Comparison of ENCODE assay signal across 9 cellular contexts in genomic region chr14:93035917-93036651, GRCh38.
DNase-seq lines count a peak whose midpoint lies in the region; ATAC-seq, FAIRE-seq and TF ChIP-seq lines count a peak whose summit lies in the region.
"Had no signal": no experiment of that assay in that cellular context is flagged by ENCODE, and none has a peak within 500 bp of the region (broad histone marks: within the 10 kb centered on the region; RNA-seq: fewer than 3 reads in every experiment).

No MANE protein-coding gene starts in this region.

- POLR2A ChIA-PET in PC-9 (lab: Charles Lee; ENCODE audit: unreplicated experiment): no interaction called here
- POLR2A ChIA-PET in H1 (lab: Charles Lee; ENCODE audit: partially characterized antibody): no interaction called here

- H3K36me3 ChIP-seq in PC-9 (ENCODE audit: low read depth) (no peaks in the 10 kb centered on the region), H1 (ENCODE audit: control insufficient read depth in 2 of 4, insufficient read depth in 4 of 4, low read length in 3 of 4) (no peaks in the 10 kb centered on the region)

- no peak for TF ChIP-seq POLR2A in H1 (IDR thresholded peaks at IDR 0.05; ENCODE audit: control extremely low read depth in 1 of 2, low read depth in 2 of 2, low read length in 2 of 2)

- H3K9me3 ChIP-seq in PC-9 (ENCODE audit: insufficient read depth, low read depth): no peaks in the 10 kb centered on the region
- no peaks in the 10 kb centered on the region for H3K9me3 ChIP-seq in H1 (ENCODE audit: insufficient read depth in 2 of 2, low read depth in 1 of 2, low read length in 1 of 2)

- H3K14ac ChIP-seq in H1 (ENCODE audit: insufficient read length): no peak overlapping the region

- H4K20me1 ChIP-seq in PC-9 (ENCODE audit: insufficient read depth) (no peaks in the 10 kb centered on the region), H1 (replicated peaks in 1 of 2; ENCODE audit: control insufficient read depth in 1 of 2, insufficient read depth in 2 of 2, low read length in 2 of 2) (peaks cover 4 to 20% of the 10 kb centered on the region in 2 experiments)

- H3K27ac ChIP-seq in PC-9: peak overlapping the region; percentile 90
- no peak overlapping the region for H3K27ac ChIP-seq in H1 (ENCODE audit: low read depth, low read length)

- intact Hi-C loops in PC-9 (cut with micrococcal nuclease; ENCODE audit: unreplicated experiment): loop anchor here (1.0 kb wide), 2 partner anchors 9 to 79 kb away; partner anchors contain the start of gene ITPK1

- TF ChIP-seq EP300 in H1 (IDR thresholded peaks at IDR 0.05; ENCODE audit: borderline replicate concordance in 1 of 2, low read depth in 2 of 2, low read length in 2 of 2): no peak

- BruUV-seq in PC-9 (replicated peaks; lab: Mats Ljungman, UMichigan): no TSS peak

- H3K79me1 ChIP-seq in H1 (ENCODE audit: low read depth, low read length): peaks cover 21% of the 10 kb centered on the region

- H3K23ac ChIP-seq in H1 (ENCODE audit: insufficient read length): no peak overlapping the region

- H2BK15ac ChIP-seq in H1 (ENCODE audit: low read length): no peak overlapping the region; the same call in 1 of the 2 replicates

- H3K27me3 ChIP-seq in PC-9 (ENCODE audit: insufficient read depth, low read depth) (no peaks in the 10 kb centered on the region), H1 (replicated peaks in 1 of 4; ENCODE audit: control insufficient read depth in 3 of 4, extremely low read depth in 1 of 4, insufficient read depth in 3 of 4, low read length in 3 of 4) (no peaks in the 10 kb centered on the region)

- no peak for TF ChIP-seq CTCF in PC-9 (conservative IDR thresholded peaks at IDR 0.05)
- TF ChIP-seq CTCF in H1 (IDR thresholded peaks at IDR 0.05; ENCODE audit: control extremely low read depth in 1 of 3, insufficient read depth in 1 of 3, low read depth in 1 of 3, low read length in 3 of 3): no peak

- H2BK120ac ChIP-seq in H1 (replicated peaks; ENCODE audit: low read depth, low read length): no peak overlapping the region

- no peak overlapping the region for H4K91ac ChIP-seq in H1 (replicated peaks; ENCODE audit: insufficient read length, low read length)

- no peak overlapping the region for H3K56ac ChIP-seq in H1 (replicated peaks; ENCODE audit: insufficient read length, low read depth, low read length)

- no peak overlapping the region for H4K5ac ChIP-seq in H1 (ENCODE audit: insufficient read length, low read depth, low read length)

- H3F3A ChIP-seq in PC-9 (ENCODE audit: insufficient read depth, low read depth): peaks cover 72% of the 10 kb centered on the region

- H2AFZ ChIP-seq in PC-9 (no peak overlapping the region), H1 (ENCODE audit: low read length) (no peak overlapping the region)

- CTCF ChIA-PET in PC-9 (lab: Charles Lee) (interaction anchor here (0.5 kb wide), 1 partner anchor 11 kb away, joined by 3 read pairs; no protein-coding TSS in a partner anchor), H1 (lab: Charles Lee; ENCODE audit: partially characterized antibody) (interaction anchor here (1.0 to 5.7 kb wide), 3 partner anchors 16 to 96 kb away, joined by 4 to 71 read pairs (median 6); no protein-coding TSS in a partner anchor)

- ATAC-seq in HG03095 (IDR thresholded peaks at IDR 0.05; ENCODE audit: unreplicated experiment): no peak

- no peak overlapping the region; the same call in 1 of the 2 replicates for H4K8ac ChIP-seq in H1 (ENCODE audit: extremely low read depth, insufficient read depth, low read length)

- peak overlapping the region; percentile 80; the same call in 1 of the 2 replicates for H2BK12ac ChIP-seq in H1 (ENCODE audit: low read depth, low read length)

- no peak overlapping the region for H3K9ac ChIP-seq in H1 (replicated peaks in 1 of 4; ENCODE audit: extremely low read depth in 1 of 4, low read depth in 3 of 4, low read length in 3 of 4)

- peak overlapping the region; percentile 19; the same call in 1 of the 2 replicates for H3K18ac ChIP-seq in H1 (ENCODE audit: extremely low read depth, low read length)

- H3K4me3 ChIP-seq in PC-9 (no peak overlapping the region), H1 (ENCODE audit: extremely low read depth in 1 of 4, insufficient read depth in 2 of 4, low read depth in 3 of 4, low read length in 4 of 4) (no peak overlapping the region)

- peak overlapping the region; percentile 77; the same call in 1 of the 2 replicates for H2AK5ac ChIP-seq in H1 (ENCODE audit: low read depth, low read length)

- H3K79me2 ChIP-seq in PC-9 (ENCODE audit: low read depth) (peaks cover 67% of the 10 kb centered on the region), H1 (ENCODE audit: control insufficient read depth in 1 of 2, insufficient read depth in 2 of 2, low read length in 2 of 2) (peaks cover 0 to 72% of the 10 kb centered on the region in 2 experiments; a peak in 2 of 4 replicates)

- no peaks in the 10 kb centered on the region for H3K9me2 ChIP-seq in PC-9 (ENCODE audit: insufficient read depth)

- 94% methylated on average over 22 of the region's 22 CpGs; no CpG with 5 or more reads in 1 of the 2 experiments for WGBS in H1 (ENCODE audit: extremely low coverage in 1 of 2, insufficient coverage in 1 of 2, insufficient read length in 1 of 2, insufficient replicate concordance in 2 of 2, low coverage in 1 of 2, low lambda C conversion rate in 2 of 2, missing lambda C conversion rate in 1 of 2), 2 experiments

- no peaks in the 10 kb centered on the region for H3K23me2 ChIP-seq in H1 (ENCODE audit: low read depth, low read length)

- no peak overlapping the region for H2BK20ac ChIP-seq in H1 (ENCODE audit: low read length)

- H2BK5ac ChIP-seq in H1 (ENCODE audit: low read depth, low read length): 0 out of 2 replicates have a peak overlapping the region, but pooled peaks have one; percentile 66

- peak overlapping the region; percentile 60 for H3K4me2 ChIP-seq in PC-9
- no peak overlapping the region for H3K4me2 ChIP-seq in H1 (ENCODE audit: insufficient read depth in 1 of 2, low read depth in 2 of 2, low read length in 2 of 2)

- FAIRE-seq in H1 (lab: Jason Lieb, UNC): no peak

- no peak overlapping the region for H3K4ac ChIP-seq in H1 (replicated peaks; ENCODE audit: insufficient read length, low read depth, low read length)

- H3K4me1 ChIP-seq in PC-9 (replicated peaks; ENCODE audit: insufficient read depth): peaks cover 100% of the 10 kb centered on the region
- H3K4me1 ChIP-seq in H1 (replicated peaks in 1 of 4; ENCODE audit: control insufficient read depth in 3 of 4, insufficient read depth in 4 of 4, low read length in 3 of 4): peaks cover 23 to 56% (median 35%) of the 10 kb centered on the region in 4 experiments

- TF ChIP-seq RAD21 in H1 (IDR thresholded peaks at IDR 0.05 in 1 of 2, conservative IDR thresholded peaks at IDR 0.05 in 1 of 2; ENCODE audit: low read depth in 2 of 2, low read length in 2 of 2): no peak

- DNase-seq in 8988T: peak; percentile 71
- DNase-seq in PC-9: peak; percentile 67 to 78
- no peak for DNase-seq in H1 (ENCODE audit: low read depth in 1 of 2, low spot score in 2 of 2)
- DNase-seq in myocyte (ENCODE audit: low read depth): peak; percentile 86
- no peak for DNase-seq in cerebellar nuclear complex (lab: John Stamatoyannopoulos, UW)
- DNase-seq in activated CD8-positive, alpha-beta memory T cell treated with anti-CD3 and anti-CD28 coated beads for 24 hours: no peak
- DNase-seq in T-helper 1 cell: no peak
- DNase-seq: activated T-cell treated with anti-CD3 and anti-CD28 coated beads, Interleukin-2, amount 50 U/mL, for 72 hours had no signal

TF ChIP-seq in H1, 55 proteins besides CTCF, POLR2A, EP300 and RAD21:
- TF ChIP-seq TAF1 (IDR thresholded peaks at IDR 0.05; ENCODE audit: low read depth, low read length) (no peak), YY1 (IDR thresholded peaks at IDR 0.05; ENCODE audit: low read depth, low read length) (no peak), HDAC6 (IDR thresholded peaks at IDR 0.05; ENCODE audit: low read depth, low read length) (no peak), ZNF274 (IDR thresholded peaks at IDR 0.05; ENCODE audit: borderline replicate concordance, extremely low read depth, low read length) (no peak), RXRA (IDR thresholded peaks at IDR 0.05; ENCODE audit: insufficient read depth, low read depth, low read length) (no peak), CHD1 (IDR thresholded peaks at IDR 0.05; ENCODE audit: low read depth, low read length) (no peak), MAFK (IDR thresholded peaks at IDR 0.05; ENCODE audit: low read depth, low read length) (no peak), TBP (IDR thresholded peaks at IDR 0.05; ENCODE audit: low read depth, low read length) (no peak), CEBPB (IDR thresholded peaks at IDR 0.05; ENCODE audit: low read depth, low read length) (no peak), KDM1A (IDR thresholded peaks at IDR 0.05; ENCODE audit: borderline replicate concordance, low read length) (no peak), ATF3 (IDR thresholded peaks at IDR 0.05; ENCODE audit: insufficient read depth, low read depth, low read length) (no peak), GABPA (IDR thresholded peaks at IDR 0.05; ENCODE audit: borderline replicate concordance, insufficient read depth, low read length) (no peak), TAF7 (optimal IDR thresholded peaks at IDR 0.05; ENCODE audit: borderline replicate concordance, low read depth, low read length) (no peak), EZH2 (IDR thresholded peaks at IDR 0.05; ENCODE audit: low read depth, low read length, severe bottlenecking) (no peak), RBBP5 (IDR thresholded peaks at IDR 0.05; ENCODE audit: borderline replicate concordance, low read depth, low read length) (no peak), JUN (IDR thresholded peaks at IDR 0.05; ENCODE audit: low read depth, low read length) (no peak), POLR2AphosphoS5 (IDR thresholded peaks at IDR 0.05; ENCODE audit: low read depth, low read length) (no peak), KDM5A (IDR thresholded peaks at IDR 0.05; ENCODE audit: low read length) (no peak)

Comparison
In these comparisons a context has a peak if more than half of its experiments do, and no peak if none do; other contexts are left out.
1. DNase-seq: peak in 8988T (single experiment), PC-9 (2 of 2) and myocyte (single experiment); none in H1 (0 of 2), cerebellar nuclear complex (0 of 2), activated CD8-positive, alpha-beta memory T cell treated with anti-CD3 and anti-CD28 coated beads for 24 hours (single experiment) and T-helper 1 cell (0 of 5).